ENCODE assay signal across 23 cellular contexts in the genomic region with DNA sequence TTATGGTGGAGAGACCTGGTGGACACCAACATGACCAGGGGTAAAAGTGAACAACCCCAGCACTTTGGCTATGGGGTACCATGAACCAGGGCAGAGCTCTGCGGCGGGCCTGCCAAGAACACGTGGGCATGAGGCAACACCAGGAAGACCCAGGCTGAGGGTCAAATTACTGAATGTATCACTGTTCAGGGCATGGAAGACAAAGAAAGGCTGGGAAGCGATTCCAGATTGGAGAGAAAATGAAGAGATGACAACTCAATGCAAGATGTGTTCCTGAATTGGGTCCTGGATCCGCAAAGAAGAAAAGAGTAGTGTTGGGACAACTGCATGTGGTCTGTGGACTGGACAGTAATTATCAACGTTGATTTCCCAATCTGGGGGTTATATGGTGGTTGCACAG. TPM values are rescaled to one million over a fixed set of nuclear protein-coding genes. Genes with fewer than 3 reads are reported as not detected.
DNase-seq lines count a peak whose midpoint lies in the region; ATAC-seq and TF ChIP-seq lines count a peak whose summit lies in the region.
"Had no signal": no experiment of that assay in that cellular context is flagged by ENCODE, and none has a peak within 500 bp of the region (broad histone marks: within the 10 kb centered on the region; RNA-seq: fewer than 3 reads in every experiment).

No MANE protein-coding gene starts in this region.

- H3K27me3 ChIP-seq in right cardiac atrium (ENCODE audit: control insufficient read depth, insufficient read depth) (no peaks in the 10 kb centered on the region), psoas muscle (ENCODE audit: insufficient read depth in 3 of 3, low read length in 2 of 3) (no peaks in the 10 kb centered on the region), stomach (no peaks in the 10 kb centered on the region)

- no peak overlapping the region for H3K4me3 Mint-ChIP-seq in T-helper 17 cell
- H3K4me3 Mint-ChIP-seq: CD8-positive, alpha-beta memory T cell; GM23338 had no signal

- H3K36me3 Mint-ChIP-seq in T-helper 17 cell (ENCODE audit: low read depth) = peaks cover 19% of the 10 kb centered on the region

- H3K36me3 ChIP-seq in psoas muscle (ENCODE audit: insufficient read depth in 1 of 2, low read depth in 1 of 2) (peaks cover 2 to 48% of the 10 kb centered on the region in 2 donors), stomach (peaks cover 42 to 62% (median 61%) of the 10 kb centered on the region in 4 donors)

- no peak overlapping the region for H3K4me3 ChIP-seq in right cardiac atrium (ENCODE audit: low read length)
- H3K4me3 ChIP-seq in psoas muscle = no peak overlapping the region
- no peak overlapping the region for H3K4me3 ChIP-seq in stomach
- H3K4me3 ChIP-seq: GM23338 had no signal

- TF ChIP-seq CTCF in psoas muscle (IDR thresholded peaks at IDR 0.05) (no peak), stomach (IDR thresholded peaks at IDR 0.05) (no peak)

- H3K4me1 ChIP-seq in right cardiac atrium (ENCODE audit: control insufficient read depth, insufficient read depth, low read length) = peaks cover 8% of the 10 kb centered on the region
- H3K4me1 ChIP-seq in psoas muscle = peaks cover 36% of the 10 kb centered on the region
- peaks cover 0 to 27% (median 17%) of the 10 kb centered on the region in 4 donors for H3K4me1 ChIP-seq in stomach

- peak overlapping the region; percentile 45 for H3K27ac Mint-ChIP-seq in T-helper 17 cell
- H3K27ac Mint-ChIP-seq: GM23338 had no signal

- no peak for TF ChIP-seq EP300 in stomach (IDR thresholded peaks at IDR 0.05)

- ATAC-seq in T-helper 17 cell (no peak), right cardiac atrium (no peak), psoas muscle (peak; percentile 33 to 63 (median 52)), HG03025 (IDR thresholded peaks at IDR 0.05; ENCODE audit: low FRiP score, unreplicated experiment) (no peak)
- ATAC-seq: GM23338, HCT116 had no signal

- no peak for TF ChIP-seq POLR2A in stomach (IDR thresholded peaks at IDR 0.05)

- peaks cover 12% of the 10 kb centered on the region for H3K4me1 Mint-ChIP-seq in T-helper 17 cell

- peak overlapping the region; percentile 42 for H3K27ac ChIP-seq in right cardiac atrium (ENCODE audit: low read length)
- no peak overlapping the region for H3K27ac ChIP-seq in psoas muscle
- H3K27ac ChIP-seq in stomach = no peak overlapping the region
- H3K27ac ChIP-seq: C4-2B, RWPE1 had no signal

- H3K9me3 ChIP-seq in T-helper 17 cell (ENCODE audit: control insufficient read depth, low read length, poor library complexity, severe bottlenecking) (no peaks in the 10 kb centered on the region), right cardiac atrium (ENCODE audit: control insufficient read depth, low read length) (no peaks in the 10 kb centered on the region), psoas muscle (no peaks in the 10 kb centered on the region), stomach (no peaks in the 10 kb centered on the region)

- intact Hi-C loops in cardiac septum (cut with DNase I) = no loop called here
- intact Hi-C loops in right cardiac atrium (cut with DNase I) = loop anchor here in 1 of 4 donors (10.0 kb wide), 1 partner anchor 51 kb away; the partner anchor contains the start of gene UBE2O
- intact Hi-C loops in psoas muscle (cut with DNase I) = no loop called here
- intact Hi-C loops in stomach (cut with DNase I; ENCODE audit: low total_unique reads) = no loop called here

- 79% methylated on average over 6 of the region's 6 CpGs for WGBS in right cardiac atrium
- WGBS in psoas muscle, 3 donors = 48 to 76% (median 56%) methylated on average over 6 of the region's 6 CpGs
- WGBS in stomach, 5 donors = 88 to 94% (median 89%) methylated on average over 6 of the region's 6 CpGs

- no peak for DNase-seq in T-helper 17 cell
- DNase-seq in cardiac septum (ENCODE audit: low spot score) = peak; percentile 35
- DNase-seq in right cardiac atrium = peak; percentile 10 to 39 (median 37)
- DNase-seq in psoas muscle = peak; percentile 18 to 62
- no peak for DNase-seq in stomach
- no peak for DNase-seq in activated CD8-positive, alpha-beta memory T cell treated with anti-CD3 and anti-CD28 coated beads, Interleukin-2, amount 50 U/mL, for 4 hours
- DNase-seq in NCI-H526 treated with DMSO at 0.1 percent for 48 hours (lab: John Stamatoyannopoulos, UW) = no peak
- DNase-seq: CD8-positive, alpha-beta memory T cell; DMS53; GDM1; NCI-H1105; NCI-H146; NCI-H2029; NCI-H226; NCI-H510A treated with DMSO at 0.1 percent for 48 hours; NCI-H774; NK-92 treated with Interleukin-12 subunit alpha and Interleukin-12 subunit beta, amount 100 ng/mL, for 24 hours had no signal

- H3K27me3 Mint-ChIP-seq in T-helper 17 cell = no peaks in the 10 kb centered on the region
- H3K27me3 Mint-ChIP-seq: CD8-positive, alpha-beta memory T cell; IgD-negative memory B cell had no signal

RNA-seq across cellular contexts. Expression of gene SPHK1, which starts 19.8 kb away (rescaled TPM):
- total RNA-seq in T-helper 17 cell (1 to 10 TPM; 2.4 to 6.0 TPM), cardiac septum (11.0 TPM), right cardiac atrium (10 to 100 TPM in 1 of 4 donors, 1 to 10 TPM in 3; 3.5 to 13.6 (median 3.8) TPM), psoas muscle (1 to 10 TPM in 3 of 4 donors, under 1 TPM in 1; 0.90 to 5.3 (median 2.6) TPM), stomach (10 to 100 TPM in 1 of 5 donors, 1 to 10 TPM in 2, under 1 TPM in 1, not detected in 1; 0.45 to 13.9 (median 3.4) TPM)
- polyA plus RNA-seq in right cardiac atrium (3.8 TPM), psoas muscle (10 to 100 TPM in 1 of 3 donors, 1 to 10 TPM in 2; 1.3 to 21.3 (median 3.1) TPM), stomach (10 to 100 TPM in 1 of 3 donors, 1 to 10 TPM in 2; 5.8 to 10.6 (median 6.8) TPM)
- polyA plus RNA-seq: IgD-negative memory B cell had no signal

RNA-seq across cellular contexts. Expression of gene UBE2O, which starts 48.7 kb away (rescaled TPM):
- 10 to 100 TPM; 29.1 to 38.9 TPM for total RNA-seq in T-helper 17 cell
- total RNA-seq in cardiac septum = 31.1 TPM
- 10 to 100 TPM; 24.2 to 37.3 (median 34.1) TPM for total RNA-seq in right cardiac atrium
- polyA plus RNA-seq in right cardiac atrium = 23.0 TPM
- total RNA-seq in psoas muscle = 10 to 100 TPM; 37.3 to 45.5 (median 39.7) TPM
- 10 to 100 TPM; 11.6 to 23.9 (median 12.3) TPM for polyA plus RNA-seq in psoas muscle
- 10 to 100 TPM in 4 of 5 donors, 1 to 10 TPM in 1; 9.9 to 32.7 (median 17.9) TPM for total RNA-seq in stomach
- 1 to 10 TPM; 4.6 to 7.2 (median 6.1) TPM for polyA plus RNA-seq in stomach

RNA-seq across cellular contexts. Expression of gene PRPSAP1, which starts 50.5 kb away (rescaled TPM):
- total RNA-seq in T-helper 17 cell = 10 to 100 TPM; 19.4 to 22.1 TPM
- 25.8 TPM for total RNA-seq in cardiac septum
- total RNA-seq in right cardiac atrium = 10 to 100 TPM; 31.9 to 45.3 (median 39.1) TPM
- 37.4 TPM for polyA plus RNA-seq in right cardiac atrium
- total RNA-seq in psoas muscle = 10 to 100 TPM; 14.8 to 20.0 (median 18.1) TPM
- 10 to 100 TPM in 2 of 3 donors, 1 to 10 TPM in 1; 9.5 to 24.7 (median 12.3) TPM for polyA plus RNA-seq in psoas muscle
- 10 to 100 TPM; 29.1 to 49.0 (median 46.4) TPM for total RNA-seq in stomach
- 10 to 100 TPM; 25.0 to 43.7 (median 25.3) TPM for polyA plus RNA-seq in stomach

Comparison
In these comparisons a context has a peak if more than half of its experiments do, and no peak if none do; other contexts are left out.
1. ATAC-seq: peak in psoas muscle (4 of 4); none in T-helper 17 cell (single experiment), right cardiac atrium (0 of 2) and HG03025 (single experiment).
2. DNase-seq: peak in cardiac septum (single experiment), right cardiac atrium (3 of 3) and psoas muscle (2 of 2); none in T-helper 17 cell (0 of 3), stomach (single experiment), activated CD8-positive, alpha-beta memory T cell treated with anti-CD3 and anti-CD28 coated beads, Interleukin-2, amount 50 U/mL, for 4 hours (single experiment) and NCI-H526 treated with DMSO at 0.1 percent for 48 hours (single experiment).